ENCODE assay signal across 26 cellular contexts in genomic region chr6:51467231-51467952, GRCh38.
DNase-seq lines count a peak whose midpoint lies in the region; ATAC-seq, FAIRE-seq and TF ChIP-seq lines count a peak whose summit lies in the region.
"Had no signal": no experiment of that assay in that cellular context is flagged by ENCODE, and none has a peak within 500 bp of the region (broad histone marks: within the 10 kb centered on the region; RNA-seq: fewer than 3 reads in every experiment).

No MANE protein-coding gene starts in this region.

- peak; percentile 6 for DNase-seq in A673 (ENCODE audit: low spot score)
- peak; percentile 62 for DNase-seq in NCI-H1105 (lab: John Stamatoyannopoulos, UW)
- DNase-seq in NCI-H748 (lab: John Stamatoyannopoulos, UW; ENCODE audit: unreplicated experiment): peak; percentile 99
- peak; percentile 53 for DNase-seq in ecto neural progenitor cell (ENCODE audit: low spot score)
- DNase-seq in small intestine: no peak
- DNase-seq in NCI-H226: no peak
- DNase-seq: activated CD4-positive, alpha-beta T cell treated with anti-CD3 and anti-CD28 coated beads for 4 hours; activated CD8-positive, alpha-beta T cell treated with anti-CD3 and anti-CD28 coated beads, Interleukin-2, amount 10 ng/mL, durations not matched to agents 7 days and 5 days; activated naive CD4-positive, alpha-beta T cell treated with anti-CD3 and anti-CD28 coated beads, Interleukin-2, amount 50 U/mL, for 16 hours; amniotic stem cell; gastrocnemius medialis; GM23248; kidney glomerular epithelial cell; lower lobe of right lung; natural killer cell; NCI-H1048; NCI-H2029 treated with DMSO at 0.1 percent for 48 hours; NCI-H510A treated with DMSO at 0.1 percent for 48 hours; ovary; Right ventricle myocardium superior; stimulated activated CD4-positive, alpha-beta T cell treated with anti-CD3 and anti-CD28 coated beads, Interleukin-1b, Interleukin-23, amount 100 ng/mL, for 48 hours; T-helper 9 cell; testis had no signal

- no peaks in the 10 kb centered on the region for H3K4me1 ChIP-seq in A673 (ENCODE audit: insufficient read depth, low read length, poor library complexity, severe bottlenecking)
- no peaks in the 10 kb centered on the region for H3K4me1 ChIP-seq in small intestine (ENCODE audit: control insufficient read depth in 2 of 2, insufficient read depth in 1 of 2, low read depth in 1 of 2, low read length in 1 of 2)
- H3K4me1 ChIP-seq: gastrocnemius medialis, lower lobe of right lung, testis had no signal

- CTCF ChIA-PET in A673 (lab: Charles Lee): no interaction called here

- H3K36me3 ChIP-seq in A673 (ENCODE audit: insufficient read depth, low read length, poor library complexity, severe bottlenecking): no peaks in the 10 kb centered on the region
- H3K36me3 ChIP-seq in small intestine (ENCODE audit: control insufficient read depth in 2 of 2, insufficient read depth in 2 of 2, low read length in 2 of 2): no peaks in the 10 kb centered on the region
- H3K36me3 ChIP-seq: gastrocnemius medialis, lower lobe of right lung, ovary had no signal

- WGBS in small intestine, 3 donors: 30 to 54% (median 35%) methylated on average over 6 of the region's 6 CpGs

- H3K27ac ChIP-seq in A673 (ENCODE audit: low read depth, low read length, poor library complexity, severe bottlenecking) (no peak overlapping the region), small intestine (ENCODE audit: low read depth in 1 of 2, low read length in 1 of 2) (no peak overlapping the region)
- H3K27ac ChIP-seq: gastrocnemius medialis, GM23248, lower lobe of right lung, ovary, testis, VCaP had no signal

- ATAC-seq in HG02798 (IDR thresholded peaks at IDR 0.05; ENCODE audit: poor library complexity, unreplicated experiment) (no peak), HG03095 (IDR thresholded peaks at IDR 0.05; ENCODE audit: unreplicated experiment) (no peak)
- ATAC-seq: activated CD8-positive, alpha-beta T cell treated with anti-CD3 and anti-CD28 coated beads, Interleukin-2, amount 10 ng/mL, durations not matched to agents 7 days and 5 days; gastrocnemius medialis; lower lobe of right lung; natural killer cell had no signal

- intact Hi-C loops in A673 (cut with micrococcal nuclease; ENCODE audit: unreplicated experiment): no loop called here

- POLR2A ChIA-PET in A673 (lab: Charles Lee; ENCODE audit: low non-redundant PET): no interaction called here

- H3K9me3 ChIP-seq in A673 (ENCODE audit: low read depth, low read length, poor library complexity, severe bottlenecking): no peaks in the 10 kb centered on the region
- no peaks in the 10 kb centered on the region for H3K9me3 ChIP-seq in small intestine (ENCODE audit: control insufficient read depth, low read depth)
- H3K9me3 ChIP-seq: gastrocnemius medialis, lower lobe of right lung, ovary, testis had no signal

- BruUV-seq in A673 (replicated peaks; lab: Mats Ljungman, UMichigan): no TSS peak

- H3K27me3 ChIP-seq in A673 (replicated peaks; ENCODE audit: insufficient read depth, low read depth, low read length, poor library complexity) (no peaks in the 10 kb centered on the region), small intestine (ENCODE audit: control insufficient read depth in 2 of 2, insufficient read depth in 2 of 2, low read length in 2 of 2) (no peaks in the 10 kb centered on the region)
- H3K27me3 ChIP-seq: gastrocnemius medialis, ovary, testis had no signal

- no peak for FAIRE-seq in small intestine (lab: Jason Lieb, UNC)

- no peak for TF ChIP-seq CTCF in A673 (conservative IDR thresholded peaks at IDR 0.05; ENCODE audit: low read depth, low read length)

- no peak overlapping the region for H3K4me3 ChIP-seq in A673 (ENCODE audit: low read depth, low read length, poor library complexity, severe bottlenecking)
- H3K4me3 ChIP-seq in small intestine (ENCODE audit: low read depth in 1 of 2, low read length in 2 of 2): no peak overlapping the region
- H3K4me3 ChIP-seq: gastrocnemius medialis, GM23248, lower lobe of right lung, ovary, testis had no signal

Comparison
In these comparisons a context has a peak if more than half of its experiments do, and no peak if none do; other contexts are left out.
1. DNase-seq: peak in A673 (single experiment), NCI-H1105 (single experiment), NCI-H748 (single experiment) and ecto neural progenitor cell (single experiment); none in small intestine (single experiment) and NCI-H226 (single experiment).